Comparison of ENCODE assay signal across 35 cellular contexts in genomic region chr18:10724666-10725065, GRCh38.
"Had no signal": no experiment of that assay in that cellular context is flagged by ENCODE, and none has a peak within 500 bp of the region (broad histone marks: within the 10 kb centered on the region; RNA-seq: fewer than 3 reads in every experiment).

No MANE protein-coding gene starts in this region.

- H3K4me3 Mint-ChIP-seq: activated B cell treated with CpG ODN at 0.5 μM for 24 hours; activated CD4-positive, alpha-beta memory T cell treated with anti-CD3 and anti-CD28 coated beads for 36 hours; activated CD4-positive, alpha-beta T cell treated with anti-CD3 and anti-CD28 coated beads for 36 hours; activated CD4-positive, alpha-beta T cell treated with anti-CD3 and anti-CD28 coated beads, Interleukin-2, amount 10 ng/mL, durations not matched to agents 24 days and 14 days; activated CD8-positive, alpha-beta memory T cell treated with anti-CD3 and anti-CD28 coated beads, Interleukin-2, amount 10 ng/mL, durations not matched to agents 7 days and 5 days; activated CD8-positive, alpha-beta T cell treated with anti-CD3 and anti-CD28 coated beads, Interleukin-2, amount 10 ng/mL, durations not matched to agents 7 days and 5 days; activated naive CD8-positive, alpha-beta T cell; activated T-helper 1 cell treated with anti-CD3 and anti-CD28 coated beads, Interleukin-12 subunit alpha, Interleukin-12 subunit beta, Interleukin-2, Interleukin-4 antibody, amounts not matched to agents 30 ng/mL and 10 ng/mL and 1 ng/mL, durations not matched to agents 14 hours and 24 hours and 36 hours; effector memory CD8-positive, alpha-beta T cell; T-helper 17 cell; T-helper 2 cell treated with Interferon-gamma antibody and Interleukin-4, amounts not matched to agents 5 μg/mL and 100 μg/mL, for 36 hours had no signal

- H3K36me3 ChIP-seq: esophagus muscularis mucosa, gastrocnemius medialis, WERI-Rb-1 had no signal

- DNase-seq: activated B cell treated with CpG ODN at 0.5 μM for 24 hours; activated CD4-positive, alpha-beta memory T cell treated with anti-CD3 and anti-CD28 coated beads for 36 hours; activated CD4-positive, alpha-beta T cell treated with anti-CD3 and anti-CD28 coated beads for 36 hours; activated CD4-positive, alpha-beta T cell treated with anti-CD3 and anti-CD28 coated beads, Interleukin-2, amount 10 ng/mL, durations not matched to agents 24 days and 14 days; activated CD8-positive, alpha-beta memory T cell treated with anti-CD3 and anti-CD28 coated beads, Interleukin-2, amount 10 ng/mL, durations not matched to agents 7 days and 5 days; activated CD8-positive, alpha-beta memory T cell treated with anti-CD3 and anti-CD28 coated beads, Interleukin-2, amount 50 U/mL, for 4 hours; activated CD8-positive, alpha-beta T cell treated with anti-CD3 and anti-CD28 coated beads, Interleukin-2, amount 10 ng/mL, durations not matched to agents 7 days and 5 days; activated effector memory CD4-positive, alpha-beta T cell treated with anti-CD3 and anti-CD28 coated beads, Interleukin-2, amount 50 U/mL, for 16 hours; activated naive CD4-positive, alpha-beta T cell treated with anti-CD3 and anti-CD28 coated beads, Interleukin-2, amount 50 U/mL, for 16 hours; activated naive CD4-positive, alpha-beta T cell treated with Interleukin-2 at 50 U/mL for 16 hours; activated T-cell treated with anti-CD3 and anti-CD28 coated beads, Interleukin-2, amount 50 U/mL, for 1 hour; activated T-cell treated with anti-CD3 and anti-CD28 coated beads, Interleukin-2, amount 50 U/mL, for 48 hours; amniotic stem cell; anterior cingulate cortex; body of pancreas; caudate nucleus; cortex of kidney; dermis blood vessel endothelial cell; effector CD4-positive, alpha-beta T cell; effector memory CD8-positive, alpha-beta T cell; erythroblast; foreskin keratinocyte; gastrocnemius medialis; glutamatergic neuron; T-helper 1 cell; T-helper 17 cell; T1000; WERI-Rb-1 had no signal

- H3K27ac ChIP-seq: body of pancreas, esophagus muscularis mucosa, foreskin keratinocyte, gastrocnemius medialis, WERI-Rb-1 had no signal

- H3K4me1 ChIP-seq: esophagus muscularis mucosa, foreskin keratinocyte, gastrocnemius medialis had no signal

- FAIRE-seq: colon had no signal

- H3K27me3 Mint-ChIP-seq: activated CD4-positive, alpha-beta T cell treated with anti-CD3 and anti-CD28 coated beads, Interleukin-2, amount 10 ng/mL, durations not matched to agents 24 days and 14 days had no signal

- ATAC-seq: activated CD4-positive, alpha-beta T cell treated with anti-CD3 and anti-CD28 coated beads for 36 hours; activated CD4-positive, CD25-positive, alpha-beta regulatory T cell treated with anti-CD3 and anti-CD28 coated beads, Interleukin-2, amount 50 U/mL, for 24 hours; activated CD8-positive, alpha-beta memory T cell treated with anti-CD3 and anti-CD28 coated beads, Interleukin-2, amount 10 ng/mL, durations not matched to agents 7 days and 5 days; activated CD8-positive, alpha-beta T cell treated with anti-CD3 and anti-CD28 coated beads, Interleukin-2, amount 10 ng/mL, durations not matched to agents 7 days and 5 days; body of pancreas; effector memory CD8-positive, alpha-beta T cell; foreskin keratinocyte; gastrocnemius medialis; T-helper 17 cell had no signal

- H3K4me1 Mint-ChIP-seq: activated B cell treated with CpG ODN at 0.5 μM for 24 hours; activated CD4-positive, alpha-beta T cell treated with anti-CD3 and anti-CD28 coated beads for 36 hours; activated CD4-positive, alpha-beta T cell treated with anti-CD3 and anti-CD28 coated beads, Interleukin-2, amount 10 ng/mL, durations not matched to agents 24 days and 14 days; activated CD8-positive, alpha-beta memory T cell treated with anti-CD3 and anti-CD28 coated beads, Interleukin-2, amount 10 ng/mL, durations not matched to agents 7 days and 5 days; T-helper 17 cell had no signal

- H3K27ac Mint-ChIP-seq: activated B cell treated with CpG ODN at 0.5 μM for 24 hours; activated CD4-positive, alpha-beta memory T cell treated with anti-CD3 and anti-CD28 coated beads for 36 hours; activated CD4-positive, alpha-beta T cell treated with anti-CD3 and anti-CD28 coated beads for 36 hours; activated CD4-positive, alpha-beta T cell treated with anti-CD3 and anti-CD28 coated beads, Interleukin-2, amount 10 ng/mL, durations not matched to agents 24 days and 14 days; activated CD8-positive, alpha-beta memory T cell treated with anti-CD3 and anti-CD28 coated beads, Interleukin-2, amount 10 ng/mL, durations not matched to agents 7 days and 5 days; activated CD8-positive, alpha-beta T cell treated with anti-CD3 and anti-CD28 coated beads, Interleukin-2, amount 10 ng/mL, durations not matched to agents 7 days and 5 days; activated naive CD8-positive, alpha-beta T cell; activated T-helper 1 cell treated with anti-CD3 and anti-CD28 coated beads, Interleukin-12 subunit alpha, Interleukin-12 subunit beta, Interleukin-2, Interleukin-4 antibody, amounts not matched to agents 30 ng/mL and 10 ng/mL and 1 ng/mL, durations not matched to agents 14 hours and 24 hours and 36 hours; activated T-helper 2 cell treated with anti-CD3 and anti-CD28 coated beads, Interferon-gamma antibody, Interleukin-2, Interleukin-4, amounts not matched to agents 10 μg/mL and 5 μg/mL and 100 μg/mL, durations not matched to agents 14 hours and 24 hours and 36 hours; effector memory CD8-positive, alpha-beta T cell; T-helper 17 cell; T-helper 2 cell treated with Interferon-gamma antibody and Interleukin-4, amounts not matched to agents 5 μg/mL and 100 μg/mL, for 36 hours had no signal

- H3K9me3 Mint-ChIP-seq: activated B cell treated with CpG ODN at 0.5 μM for 24 hours; activated CD4-positive, alpha-beta memory T cell treated with anti-CD3 and anti-CD28 coated beads for 36 hours; activated CD4-positive, alpha-beta T cell treated with anti-CD3 and anti-CD28 coated beads, Interleukin-2, amount 10 ng/mL, durations not matched to agents 24 days and 14 days; activated T-helper 1 cell treated with anti-CD3 and anti-CD28 coated beads, Interleukin-12 subunit alpha, Interleukin-12 subunit beta, Interleukin-2, Interleukin-4 antibody, amounts not matched to agents 30 ng/mL and 10 ng/mL and 1 ng/mL, durations not matched to agents 14 hours and 24 hours and 36 hours; activated T-helper 2 cell treated with anti-CD3 and anti-CD28 coated beads, Interferon-gamma antibody, Interleukin-2, Interleukin-4, amounts not matched to agents 10 μg/mL and 5 μg/mL and 100 μg/mL, durations not matched to agents 14 hours and 24 hours and 36 hours; T-helper 2 cell treated with Interferon-gamma antibody and Interleukin-4, amounts not matched to agents 5 μg/mL and 100 μg/mL, for 36 hours had no signal

- H3K9me3 ChIP-seq: body of pancreas, esophagus muscularis mucosa, gastrocnemius medialis had no signal

- H3K4me3 ChIP-seq: body of pancreas, esophagus muscularis mucosa, gastrocnemius medialis had no signal

- H3K27me3 ChIP-seq: body of pancreas, foreskin keratinocyte had no signal
